23 cellular contexts compared by ENCODE assay signal in the genomic region with DNA sequence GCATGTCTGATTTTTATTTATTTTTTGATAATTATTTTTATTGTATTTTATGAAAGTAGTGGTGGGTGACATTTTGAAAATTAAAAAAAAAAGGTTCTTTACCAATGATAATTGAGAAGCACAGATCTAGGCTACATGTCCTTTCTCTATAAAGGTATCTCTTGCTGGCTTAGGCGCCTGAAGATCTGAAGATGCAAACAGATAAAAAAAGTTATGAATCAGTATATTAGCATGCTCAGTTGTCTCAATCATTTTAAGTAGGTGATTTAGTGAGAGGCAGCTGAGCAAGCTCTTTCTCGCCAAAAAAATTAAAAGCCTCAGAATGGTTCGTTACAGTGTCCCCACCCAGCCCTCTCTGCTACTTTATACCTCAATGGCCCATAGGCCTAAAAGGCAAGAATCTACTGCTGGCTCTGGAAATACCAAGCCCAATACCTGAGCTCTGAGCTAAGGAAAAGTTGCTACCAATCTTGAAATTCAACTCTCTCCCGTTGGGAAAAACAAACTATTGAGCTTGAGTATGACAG. TPM values are rescaled to one million over a fixed set of nuclear protein-coding genes. Genes with fewer than 3 reads are reported as not detected.
DNase-seq lines count a peak whose midpoint lies in the region; ATAC-seq and TF ChIP-seq lines count a peak whose summit lies in the region.
"Had no signal": no experiment of that assay in that cellular context is flagged by ENCODE, and none has a peak within 500 bp of the region (broad histone marks: within the 10 kb centered on the region; RNA-seq: fewer than 3 reads in every experiment).

No MANE protein-coding gene starts in this region.

- H3F3A ChIP-seq in smooth muscle cell (ENCODE audit: low read depth) (peaks cover 8% of the 10 kb centered on the region), PC-9 (ENCODE audit: insufficient read depth, low read depth) (no peaks in the 10 kb centered on the region)

- H3K4me3 ChIP-seq in LNCaP clone FGC (ENCODE audit: low read depth, low read length) (no peak overlapping the region), hepatocyte (no peak overlapping the region), trophoblast cell (ENCODE audit: low read depth, low read length) (no peak overlapping the region), smooth muscle cell (no peak overlapping the region), PC-9 (no peak overlapping the region)
- H3K4me3 ChIP-seq: A549; BLaER1 treated with 17β-estradiol and CSF1 and Interleukin-3, amounts not matched to agents 10 nM and 100 nM; GM12878 had no signal

- H3K27me3 ChIP-seq in hepatocyte (no peaks in the 10 kb centered on the region), trophoblast cell (ENCODE audit: insufficient read depth, low read length) (no peaks in the 10 kb centered on the region), smooth muscle cell (ENCODE audit: low read depth) (no peaks in the 10 kb centered on the region), PC-9 (ENCODE audit: insufficient read depth, low read depth) (no peaks in the 10 kb centered on the region)
- H3K27me3 ChIP-seq: BE2C; BLaER1 treated with 17β-estradiol and CSF1 and Interleukin-3, amounts not matched to agents 10 nM and 100 nM had no signal

- WGBS in hepatocyte (ENCODE audit: low lambda C conversion rate, missing lambda C conversion rate), result 78% methylated on average over 4 of the region's 4 CpGs
- no CpG with 5 or more reads among the region's 4 CpGs for WGBS in trophoblast cell (ENCODE audit: extremely low coverage, insufficient coverage, insufficient read length)
- 78% methylated on average over 4 of the region's 4 CpGs for WGBS in smooth muscle cell (ENCODE audit: low lambda C conversion rate)

- H3K27ac Mint-ChIP-seq in chondrocyte (ENCODE audit: unreplicated experiment), result no peak overlapping the region
- H3K27ac Mint-ChIP-seq: CD14-positive monocyte; CD4-positive, alpha-beta T cell; CD8-positive, alpha-beta memory T cell had no signal

- no peak overlapping the region for H4K12ac ChIP-seq in trophoblast cell (ENCODE audit: low read depth, low read length)

- H2AFZ ChIP-seq in hepatocyte (peak overlapping the region; percentile 13), trophoblast cell (ENCODE audit: insufficient read depth, low read length, poor library complexity) (no peak overlapping the region), smooth muscle cell (ENCODE audit: low read depth) (peak overlapping the region; percentile 66), PC-9 (no peak overlapping the region)

- H2BK120ac ChIP-seq in trophoblast cell (ENCODE audit: insufficient read depth, low read length, poor library complexity), result no peak overlapping the region

- CTCF ChIA-PET in PC-9 (lab: Charles Lee), result no interaction called here

- H3K9ac ChIP-seq in trophoblast cell (ENCODE audit: low read length), result no peak overlapping the region
- no peak overlapping the region for H3K9ac ChIP-seq in smooth muscle cell (ENCODE audit: low read depth)
- H3K9ac ChIP-seq: BLaER1 treated with 17β-estradiol and CSF1 and Interleukin-3, amounts not matched to agents 10 nM and 100 nM had no signal

- POLR2A ChIA-PET in PC-9 (lab: Charles Lee; ENCODE audit: unreplicated experiment), result no interaction called here

- H3K18ac ChIP-seq in trophoblast cell (ENCODE audit: low read length), result no peak overlapping the region

- H3K9me3 Mint-ChIP-seq in chondrocyte (ENCODE audit: low read depth), result no peaks in the 10 kb centered on the region
- H3K9me3 Mint-ChIP-seq: CD14-positive monocyte; CD4-positive, alpha-beta T cell; CD8-positive, alpha-beta memory T cell had no signal

- H4K20me1 ChIP-seq in hepatocyte (ENCODE audit: insufficient read depth, poor library complexity, severe bottlenecking) (no peaks in the 10 kb centered on the region), smooth muscle cell (ENCODE audit: low read depth) (no peaks in the 10 kb centered on the region), PC-9 (ENCODE audit: insufficient read depth) (no peaks in the 10 kb centered on the region)
- H4K20me1 ChIP-seq: BLaER1 treated with 17β-estradiol and CSF1 and Interleukin-3, amounts not matched to agents 10 nM and 100 nM had no signal

- no peak for ATAC-seq in HG02678 (IDR thresholded peaks at IDR 0.05; ENCODE audit: unreplicated experiment)
- ATAC-seq: A549, GM12878 had no signal

- DNase-seq in LNCaP clone FGC (ENCODE audit: low read depth) (peak; percentile 47), hepatocyte (ENCODE audit: low spot score) (no peak), trophoblast cell (peak; percentile 60 to 66), smooth muscle cell (lab: John Stamatoyannopoulos, UW; ENCODE audit: unreplicated experiment) (no peak), chondrocyte (ENCODE audit: low spot score) (no peak), PC-9 (no peak)
- DNase-seq: 8988T; ACHN; AML-193; BE2C; CD4-positive, alpha-beta T cell; CD8-positive, alpha-beta memory T cell; DMS 273 treated with DMSO at 0.1 percent for 48 hours; DMS79; EL; GDM1; GOT3; HCEC 1CT had no signal

- no peak overlapping the region for H2AK5ac ChIP-seq in trophoblast cell (ENCODE audit: low read length)

- H3K79me2 ChIP-seq in hepatocyte (no peaks in the 10 kb centered on the region), trophoblast cell (ENCODE audit: control insufficient read depth, insufficient read depth, low read length, poor library complexity) (no peaks in the 10 kb centered on the region), smooth muscle cell (ENCODE audit: low read depth) (no peaks in the 10 kb centered on the region), PC-9 (ENCODE audit: low read depth) (no peaks in the 10 kb centered on the region)

- peaks cover 7% of the 10 kb centered on the region for H3K79me1 ChIP-seq in trophoblast cell (ENCODE audit: low read length)

- H4K91ac ChIP-seq in trophoblast cell (ENCODE audit: low read depth, low read length), result no peak overlapping the region

- H3K36me3 Mint-ChIP-seq in chondrocyte (ENCODE audit: low read depth), result no peaks in the 10 kb centered on the region
- H3K36me3 Mint-ChIP-seq: CD14-positive monocyte; CD8-positive, alpha-beta memory T cell had no signal

- H2BK5ac ChIP-seq in trophoblast cell (ENCODE audit: low read depth, low read length, poor library complexity), result no peak overlapping the region

- H3K4me3 Mint-ChIP-seq in chondrocyte (ENCODE audit: unreplicated experiment), result no peak overlapping the region
- H3K4me3 Mint-ChIP-seq: CD14-positive monocyte; CD4-positive, alpha-beta T cell; CD8-positive, alpha-beta memory T cell had no signal

- H3K4me2 ChIP-seq in hepatocyte (no peak overlapping the region), trophoblast cell (ENCODE audit: low read length) (no peak overlapping the region), smooth muscle cell (no peak overlapping the region), PC-9 (no peak overlapping the region)
- H3K4me2 ChIP-seq: A549; BLaER1 treated with 17β-estradiol and CSF1 and Interleukin-3, amounts not matched to agents 10 nM and 100 nM had no signal

- no TSS peak for BruUV-seq in PC-9 (replicated peaks; lab: Mats Ljungman, UMichigan)

- H3K36me3 ChIP-seq in hepatocyte (replicated peaks; ENCODE audit: insufficient read depth, low read depth) (no peaks in the 10 kb centered on the region), trophoblast cell (ENCODE audit: control insufficient read depth in 1 of 2, insufficient read depth in 2 of 2, low read length in 2 of 2) (no peaks in the 10 kb centered on the region), smooth muscle cell (ENCODE audit: low read depth) (no peaks in the 10 kb centered on the region), PC-9 (ENCODE audit: low read depth) (no peaks in the 10 kb centered on the region)
- H3K36me3 ChIP-seq: BE2C; BLaER1 treated with 17β-estradiol and CSF1 and Interleukin-3, amounts not matched to agents 10 nM and 100 nM had no signal

- H4K8ac ChIP-seq in trophoblast cell (ENCODE audit: low read depth, low read length), result no peak overlapping the region

- no peak overlapping the region for H3K23ac ChIP-seq in trophoblast cell (ENCODE audit: low read length)

- no peaks in the 10 kb centered on the region for H3K9me3 ChIP-seq in hepatocyte (ENCODE audit: low read depth)
- H3K9me3 ChIP-seq in trophoblast cell (ENCODE audit: insufficient read depth, low read depth, low read length), result no peaks in the 10 kb centered on the region
- no peaks in the 10 kb centered on the region for H3K9me3 ChIP-seq in smooth muscle cell (replicated peaks; ENCODE audit: low read depth)
- H3K9me3 ChIP-seq in PC-9 (ENCODE audit: insufficient read depth, low read depth), result no peaks in the 10 kb centered on the region
- H3K9me3 ChIP-seq: A549; BE2C; BLaER1 treated with 17β-estradiol and CSF1 and Interleukin-3, amounts not matched to agents 10 nM and 100 nM had no signal

- peaks cover 12% of the 10 kb centered on the region for H3K4me1 Mint-ChIP-seq in chondrocyte (ENCODE audit: low read depth)
- H3K4me1 Mint-ChIP-seq: CD14-positive monocyte; CD8-positive, alpha-beta memory T cell had no signal

- H3K9me2 ChIP-seq in hepatocyte (replicated peaks; ENCODE audit: insufficient read depth) (no peaks in the 10 kb centered on the region), PC-9 (ENCODE audit: insufficient read depth) (no peaks in the 10 kb centered on the region)

- H3K27me3 Mint-ChIP-seq in chondrocyte (ENCODE audit: low read depth), result no peaks in the 10 kb centered on the region
- H3K27me3 Mint-ChIP-seq: CD4-positive, alpha-beta T cell; CD8-positive, alpha-beta memory T cell had no signal

- peaks cover 29% of the 10 kb centered on the region for H3K4me1 ChIP-seq in hepatocyte (ENCODE audit: insufficient read depth)
- peaks cover 6% of the 10 kb centered on the region in 2 experiments for H3K4me1 ChIP-seq in trophoblast cell (ENCODE audit: control insufficient read depth in 1 of 2, insufficient read depth in 2 of 2, low read length in 2 of 2)
- H3K4me1 ChIP-seq in smooth muscle cell (ENCODE audit: low read depth), result peaks cover 9% of the 10 kb centered on the region
- H3K4me1 ChIP-seq in PC-9 (replicated peaks; ENCODE audit: insufficient read depth), result no peaks in the 10 kb centered on the region
- H3K4me1 ChIP-seq: A549; BLaER1 treated with 17β-estradiol and CSF1 and Interleukin-3, amounts not matched to agents 10 nM and 100 nM had no signal

- no peak overlapping the region for H2BK12ac ChIP-seq in trophoblast cell (ENCODE audit: low read length)

- no peak overlapping the region for H3K27ac ChIP-seq in hepatocyte
- H3K27ac ChIP-seq in trophoblast cell (ENCODE audit: low read depth, low read length), result no peak overlapping the region
- H3K27ac ChIP-seq in smooth muscle cell (ENCODE audit: low read depth), result peak overlapping the region; percentile 45
- no peak overlapping the region for H3K27ac ChIP-seq in PC-9
- H3K27ac ChIP-seq: A549; BLaER1 treated with 17β-estradiol and CSF1 and Interleukin-3, amounts not matched to agents 10 nM and 100 nM had no signal

- intact Hi-C loops in PC-9 (cut with micrococcal nuclease; ENCODE audit: unreplicated experiment), result no loop called here

- H3K14ac ChIP-seq in trophoblast cell (ENCODE audit: low read length), result no peak overlapping the region

- no peak overlapping the region for H3K4ac ChIP-seq in trophoblast cell (ENCODE audit: low read depth, low read length)

- TF ChIP-seq CTCF in LNCaP clone FGC (IDR thresholded peaks at IDR 0.05; ENCODE audit: control insufficient read depth, extremely low read depth, insufficient read depth) (no peak), hepatocyte (IDR thresholded peaks at IDR 0.05; ENCODE audit: poor library complexity) (no peak), smooth muscle cell (IDR thresholded peaks at IDR 0.05; ENCODE audit: borderline replicate concordance, insufficient read depth, poor library complexity, severe bottlenecking) (no peak), chondrocyte (IDR thresholded peaks at IDR 0.05) (no peak), PC-9 (conservative IDR thresholded peaks at IDR 0.05) (no peak)

RNA-seq across cellular contexts. Expression of a gene that starts 42.2 kb away (rescaled TPM):
- total RNA-seq in hepatocyte (12.5 and 13.5 TPM in 2 replicates), smooth muscle cell (3.1 and 7.7 TPM in 2 replicates), chondrocyte (11.3 to 30.2 TPM (median 13.0 TPM) in 3 replicates), PC-9 (2021) (not detected in 2 replicates)
- polyA plus RNA-seq in hepatocyte (8.2 and 14.6 TPM in 2 replicates), smooth muscle cell (13.1 and 13.4 TPM in 2 replicates)
- not detected in 2 replicates for polyA plus RNA-seq in trophoblast cell (2013)
- total RNA-seq: CD4-positive, alpha-beta T cell; CD8-positive, alpha-beta memory T cell had no signal
- polyA plus RNA-seq: A549; CD14-positive monocyte; CD8-positive, alpha-beta memory T cell had no signal

Comparison
In these comparisons a context has a peak if more than half of its experiments do, and no peak if none do; other contexts are left out.
1. DNase-seq: peak in LNCaP clone FGC (single experiment) and trophoblast cell (2 of 2); none in hepatocyte (single experiment), smooth muscle cell (single experiment), chondrocyte (single experiment) and PC-9 (0 of 2).
2. H2AFZ ChIP-seq: peak in hepatocyte (single experiment) and smooth muscle cell (single experiment); none in trophoblast cell (single experiment) and PC-9 (single experiment).